ENCODE assay signal across 16 cellular contexts in genomic region chr22:46686221-46686872, GRCh38. TPM values are rescaled to one million over a fixed set of nuclear protein-coding genes. Genes with fewer than 3 reads are reported as not detected.
DNase-seq lines count a peak whose midpoint lies in the region; ATAC-seq, FAIRE-seq and TF ChIP-seq lines count a peak whose summit lies in the region.
"Had no signal": no experiment of that assay in that cellular context is flagged by ENCODE, and none has a peak within 500 bp of the region (broad histone marks: within the 10 kb centered on the region; RNA-seq: fewer than 3 reads in every experiment).

No MANE protein-coding gene starts in this region.

- H3K27ac Mint-ChIP-seq in naive B cell: peak overlapping the region; percentile 18 to 98 (median 52)
- H3K27ac Mint-ChIP-seq: stimulated activated naive CD8-positive, alpha-beta T cell treated with anti-CD3 and anti-CD28 coated beads, Interleukin-15, amount 100 ng/mL, for 72 hours had no signal

- peaks cover 15% of the 10 kb centered on the region for H3K4me1 ChIP-seq in endothelial cell of umbilical vein (ENCODE audit: control insufficient read depth, extremely low read depth, insufficient read depth, low read length)
- H3K4me1 ChIP-seq: ascending aorta, psoas muscle had no signal

- no peak for TF ChIP-seq POLR2A in endothelial cell of umbilical vein (IDR thresholded peaks at IDR 0.05; ENCODE audit: low read depth, low read length)

- H3K27me3 Mint-ChIP-seq in naive B cell: peaks cover 0 to 4% (median 0%) of the 10 kb centered on the region in 3 donors
- H3K27me3 Mint-ChIP-seq: CD8-positive, alpha-beta memory T cell; effector memory CD8-positive, alpha-beta T cell; stimulated activated naive CD8-positive, alpha-beta T cell treated with anti-CD3 and anti-CD28 coated beads, Interleukin-15, amount 100 ng/mL, for 72 hours had no signal

- BruUV-seq in endothelial cell of umbilical vein (replicated peaks; lab: Mats Ljungman, UMichigan): no TSS peak

- H3K27me3 ChIP-seq in endothelial cell of umbilical vein (ENCODE audit: control insufficient read depth in 2 of 2, insufficient read depth in 2 of 2, low read length in 2 of 2): no peaks in the 10 kb centered on the region
- H3K27me3 ChIP-seq: ascending aorta had no signal

- H3K4me1 Mint-ChIP-seq in naive B cell: peaks cover 19 to 45% (median 31%) of the 10 kb centered on the region in 3 donors

- dilution Hi-C loops in endothelial cell of umbilical vein (cut with MboI; ENCODE audit: extremely low pct_ligation_motif_present, low sequenced_read_pairs): no loop called here

- no peaks in the 10 kb centered on the region for H3K9me3 ChIP-seq in endothelial cell of umbilical vein (replicated peaks; ENCODE audit: control insufficient read depth, insufficient read depth, low read length)
- H3K9me3 ChIP-seq: ascending aorta, psoas muscle had no signal

- peak; percentile 85 for FAIRE-seq in endothelial cell of umbilical vein (lab: Jason Lieb, UNC)

- H3K4me3 ChIP-seq in endothelial cell of umbilical vein (replicated peaks in 1 of 3; ENCODE audit: insufficient read depth in 1 of 3, low read depth in 1 of 3, low read length in 3 of 3): no peak overlapping the region
- H3K4me3 ChIP-seq: ascending aorta, psoas muscle had no signal

- H3K36me3 Mint-ChIP-seq in naive B cell: peaks cover 25 to 30% of the 10 kb centered on the region in 2 donors

- DNase-seq in CD1c-positive myeloid dendritic cell (ENCODE audit: extremely low spot score): peak; percentile 38
- DNase-seq in MV-4-11 (lab: John Stamatoyannopoulos, UW): peak; percentile 98
- peak; percentile 46 for DNase-seq in endothelial cell of umbilical vein (ENCODE audit: low read depth, low spot score)
- no peak for DNase-seq in naive B cell
- DNase-seq in H4 (ENCODE audit: low spot score): no peak
- DNase-seq in anterior cingulate cortex (lab: John Stamatoyannopoulos, UW): no peak
- DNase-seq in NCI-H146 (lab: John Stamatoyannopoulos, UW): no peak
- DNase-seq: CD8-positive, alpha-beta memory T cell; effector memory CD8-positive, alpha-beta T cell; Kasumi-1; psoas muscle; stimulated activated CD4-positive, alpha-beta T cell treated with anti-CD3 and anti-CD28 coated beads, Interleukin-4, amount 100 ng/mL, for 24 hours; stimulated activated naive CD8-positive, alpha-beta T cell treated with anti-CD3 and anti-CD28 coated beads, Interleukin-15, amount 100 ng/mL, for 72 hours; T-helper 1 cell had no signal

- H3K9me1 ChIP-seq in endothelial cell of umbilical vein (replicated peaks; ENCODE audit: control insufficient read depth, extremely low read depth, insufficient read depth, low read length): no peaks in the 10 kb centered on the region

- no peak overlapping the region for H2AFZ ChIP-seq in endothelial cell of umbilical vein (ENCODE audit: low read depth, low read length)

- POLR2A ChIA-PET in endothelial cell of umbilical vein (lab: Charles Lee): no interaction called here

- peaks cover 6 to 29% of the 10 kb centered on the region in 2 experiments for H3K36me3 ChIP-seq in endothelial cell of umbilical vein (ENCODE audit: control insufficient read depth in 2 of 2, extremely low read depth in 1 of 2, insufficient read depth in 2 of 2, low read length in 2 of 2)

- H3K9ac ChIP-seq in endothelial cell of umbilical vein (replicated peaks; ENCODE audit: extremely low read depth, insufficient read depth, low read length): no peak overlapping the region

- ATAC-seq in naive B cell (ENCODE audit: low read depth in 2 of 2) (no peak), HG02973 (IDR thresholded peaks at IDR 0.05; ENCODE audit: unreplicated experiment) (no peak)
- ATAC-seq: effector memory CD8-positive, alpha-beta T cell; psoas muscle; stimulated activated naive CD8-positive, alpha-beta T cell treated with anti-CD3 and anti-CD28 coated beads, Interleukin-15, amount 100 ng/mL, for 72 hours had no signal

- H4K20me1 ChIP-seq in endothelial cell of umbilical vein (replicated peaks; ENCODE audit: control insufficient read depth, extremely low read depth, insufficient read depth, low read length): no peaks in the 10 kb centered on the region

- CTCF ChIA-PET in endothelial cell of umbilical vein (lab: Charles Lee): interaction anchor here (1.2 kb wide), 1 partner anchor 123 kb away, joined by 10 read pairs; no protein-coding TSS in a partner anchor

- intact Hi-C loops in endothelial cell of umbilical vein (cut with micrococcal nuclease): loop anchor here (2.0 kb wide), 1 partner anchor 124 kb away; no protein-coding TSS in a partner anchor

- H3K27ac ChIP-seq in endothelial cell of umbilical vein (ENCODE audit: insufficient read depth, low read depth, low read length): no peak overlapping the region
- H3K27ac ChIP-seq: ascending aorta had no signal

- no peaks in the 10 kb centered on the region for H3K79me2 ChIP-seq in endothelial cell of umbilical vein (ENCODE audit: control insufficient read depth, insufficient read depth, low read length)

- no peak for TF ChIP-seq CTCF in endothelial cell of umbilical vein (IDR thresholded peaks at IDR 0.05; ENCODE audit: extremely low read depth in 1 of 2, insufficient read depth in 1 of 2, low read depth in 1 of 2, low read length in 2 of 2)

- H3K4me3 Mint-ChIP-seq in naive B cell: peak overlapping the region in 3 of 8 donors; percentile 37 to 76 (median 55)
- H3K4me3 Mint-ChIP-seq: CD8-positive, alpha-beta memory T cell; effector memory CD8-positive, alpha-beta T cell; stimulated activated naive CD8-positive, alpha-beta T cell treated with anti-CD3 and anti-CD28 coated beads, Interleukin-15, amount 100 ng/mL, for 72 hours had no signal

- H3K4me2 ChIP-seq in endothelial cell of umbilical vein (ENCODE audit: insufficient read depth, low read length): no peak overlapping the region

- no peaks in the 10 kb centered on the region for H3K9me3 Mint-ChIP-seq in naive B cell
- H3K9me3 Mint-ChIP-seq: CD8-positive, alpha-beta memory T cell; effector memory CD8-positive, alpha-beta T cell; stimulated activated naive CD8-positive, alpha-beta T cell treated with anti-CD3 and anti-CD28 coated beads, Interleukin-15, amount 100 ng/mL, for 72 hours had no signal

TF ChIP-seq in endothelial cell of umbilical vein, 7 proteins besides CTCF, POLR2A, EP300 and RAD21:
- TF ChIP-seq MAX (IDR thresholded peaks at IDR 0.05; ENCODE audit: insufficient read depth, insufficient read length): peak; percentile 9
- TF ChIP-seq POLR2AphosphoS5 (IDR thresholded peaks at IDR 0.05; ENCODE audit: insufficient read depth, low read depth, low read length): no peak

RNA-seq across cellular contexts. Expression of gene CERK, which starts 51.7 kb away (rescaled TPM):
- 88.0 and 104 TPM in 2 replicates for total RNA-seq in endothelial cell of umbilical vein
- 44.1 and 61.1 TPM in 2 replicates for polyA plus RNA-seq in endothelial cell of umbilical vein
- polyA plus RNA-seq in endothelial cell of umbilical vein (2011; cell fraction: cytosol; rRNA removed): 50.7 and 54.4 TPM in 2 replicates
- 68.9 and 69.2 TPM in 2 replicates for polyA plus RNA-seq in endothelial cell of umbilical vein (2011; cell fraction: nucleus; rRNA removed)
- 59.7 and 68.3 TPM in 2 replicates for polyA plus RNA-seq in endothelial cell of umbilical vein (2012)
- polyA minus RNA-seq in endothelial cell of umbilical vein: 115 and 119 TPM in 2 replicates
- 11.3 TPM for polyA minus RNA-seq in endothelial cell of umbilical vein (2011; cell fraction: cytosol; rRNA and poly(A)+ RNA removed)
- polyA minus RNA-seq in endothelial cell of umbilical vein (2011; cell fraction: nucleus; rRNA and poly(A)+ RNA removed): 51.1 and 53.1 TPM in 2 replicates
- polyA plus RNA-seq in naive B cell (ENCODE audit: low read depth in 6 of 6): 10 to 100 TPM in 5 of 6 donors, 1 to 10 TPM in 1; 7.6 to 31.2 (median 19.2) TPM
- 16.9 and 19.6 TPM in 2 replicates for total RNA-seq in H4 (2014; rRNA removed; shearing (Covaris generic))

Comparison
In these comparisons a context has a peak if more than half of its experiments do, and no peak if none do; other contexts are left out.
1. DNase-seq: peak in CD1c-positive myeloid dendritic cell (single experiment), MV-4-11 (single experiment) and endothelial cell of umbilical vein (single experiment); none in naive B cell (single experiment), H4 (single experiment), anterior cingulate cortex (0 of 58) and NCI-H146 (single experiment).